In genomic region chr17:27082775-27083154, GRCh38 we compare ENCODE assay signal across 28 cellular contexts.
"Had no signal": no experiment of that assay in that cellular context is flagged by ENCODE, and none has a peak within 500 bp of the region (broad histone marks: within the 10 kb centered on the region; RNA-seq: fewer than 3 reads in every experiment).

No MANE protein-coding gene starts in this region.

- H3K27me3 ChIP-seq: suprapubic skin, testis, thyroid gland, tibial nerve, transverse colon, upper lobe of left lung, upper lobe of right lung, uterus, vagina had no signal

- ATAC-seq: stimulated activated effector memory CD8-positive, alpha-beta T cell treated with anti-CD3 and anti-CD28 coated beads, Interleukin-12 subunit alpha, Interleukin-12 subunit beta, amount 100 ng/mL, for 72 hours; stimulated activated memory B cell treated with anti-CD40 and anti-IgM and Interleukin-4, amounts not matched to agents 10 μg/mL and 1 μg/mL and 100 μg/mL, for 72 hours; stimulated activated naive B cell treated with anti-CD40 and anti-IgM and Interleukin-4, amounts not matched to agents 10 μg/mL and 1 μg/mL and 100 μg/mL, for 72 hours; stimulated activated naive CD8-positive, alpha-beta T cell treated with anti-CD3 and anti-CD28 coated beads, Interleukin-15, amount 100 ng/mL, for 72 hours; stimulated activated naive CD8-positive, alpha-beta T cell treated with anti-CD3 and anti-CD28 coated beads, Interleukin-15, Interleukin-2, amounts not matched to agents 100 U/mL and 50 U/mL, for 24 hours; upper lobe of right lung had no signal

- H3K36me3 Mint-ChIP-seq: stimulated activated effector memory CD8-positive, alpha-beta T cell treated with anti-CD3 and anti-CD28 coated beads, Interleukin-12 subunit alpha, Interleukin-12 subunit beta, amount 100 ng/mL, for 72 hours; stimulated activated memory B cell treated with anti-CD40 and anti-IgM and Interleukin-4, amounts not matched to agents 10 μg/mL and 1 μg/mL and 100 μg/mL, for 72 hours; stimulated activated naive B cell treated with anti-CD40 and anti-IgM and Interleukin-4, amounts not matched to agents 10 μg/mL and 1 μg/mL and 100 μg/mL, for 72 hours; type B pancreatic cell had no signal

- H3K36me3 ChIP-seq: stomach, suprapubic skin, thoracic aorta, thyroid gland, tibial artery, tibial nerve, transverse colon, upper lobe of left lung, upper lobe of right lung, uterus, vagina had no signal

- H3K27ac ChIP-seq: stomach, suprapubic skin, testis, thoracic aorta, thyroid gland, tibial artery, tibial nerve, transverse colon, upper lobe of left lung, upper lobe of right lung, uterus, vagina had no signal

- H3K9me3 Mint-ChIP-seq: stimulated activated effector memory CD8-positive, alpha-beta T cell treated with anti-CD3 and anti-CD28 coated beads, Interleukin-12 subunit alpha, Interleukin-12 subunit beta, amount 100 ng/mL, for 72 hours; stimulated activated memory B cell treated with anti-CD40 and anti-IgM and Interleukin-4, amounts not matched to agents 10 μg/mL and 1 μg/mL and 100 μg/mL, for 72 hours; stimulated activated naive CD8-positive, alpha-beta T cell treated with anti-CD3 and anti-CD28 coated beads, Interleukin-15, amount 100 ng/mL, for 72 hours; stimulated activated naive CD8-positive, alpha-beta T cell treated with anti-CD3 and anti-CD28 coated beads, Interleukin-15, Interleukin-2, amounts not matched to agents 100 ng/mL and 50 ng/mL, for 24 hours had no signal

- H3K4me3 ChIP-seq: stomach, suprapubic skin, testis, thoracic aorta, thyroid gland, tibial artery, tibial nerve, transverse colon, upper lobe of left lung, upper lobe of right lung, uterus, vagina had no signal

- H3K9me3 ChIP-seq: suprapubic skin, testis, thoracic aorta, thyroid gland, tibial artery, tibial nerve, transverse colon, upper lobe of left lung, upper lobe of right lung, uterus, vagina had no signal

- H3K4me1 ChIP-seq: stomach, suprapubic skin, testis, thyroid gland, tibial artery, tibial nerve, transverse colon, upper lobe of left lung, upper lobe of right lung, uterus, vagina had no signal

- H3K27me3 Mint-ChIP-seq: type B pancreatic cell had no signal

- H3K4me3 Mint-ChIP-seq: stimulated activated effector memory CD8-positive, alpha-beta T cell treated with anti-CD3 and anti-CD28 coated beads, Interleukin-12 subunit alpha, Interleukin-12 subunit beta, amount 100 ng/mL, for 72 hours; stimulated activated memory B cell treated with anti-CD40 and anti-IgM and Interleukin-4, amounts not matched to agents 10 μg/mL and 1 μg/mL and 100 μg/mL, for 72 hours; stimulated activated naive B cell treated with anti-CD40 and anti-IgM and Interleukin-4, amounts not matched to agents 10 μg/mL and 1 μg/mL and 100 μg/mL, for 72 hours; stimulated activated naive CD8-positive, alpha-beta T cell treated with anti-CD3 and anti-CD28 coated beads, Interleukin-15, amount 100 ng/mL, for 72 hours; stimulated activated naive CD8-positive, alpha-beta T cell treated with anti-CD3 and anti-CD28 coated beads, Interleukin-15, Interleukin-2, amounts not matched to agents 100 ng/mL and 50 ng/mL, for 24 hours; type B pancreatic cell had no signal

- DNase-seq: stimulated activated CD4-positive, alpha-beta T cell treated with anti-CD3 and anti-CD28 coated beads, Interleukin-2, amount 100 ng/mL, for 48 hours; stimulated activated CD4-positive, alpha-beta T cell treated with anti-CD3 and anti-CD28 coated beads, Interleukin-4, amount 100 ng/mL, for 1 hour; stimulated activated CD4-positive, alpha-beta T cell treated with anti-CD3 and anti-CD28 coated beads, Interleukin-4, amount 100 ng/mL, for 24 hours; stimulated activated CD4-positive, alpha-beta T cell treated with anti-CD3 and anti-CD28 coated beads, Interleukin-4, amount 100 ng/mL, for 4 hours; stimulated activated CD8-positive, alpha-beta memory T cell treated with anti-CD3 and anti-CD28 coated beads, Interleukin-4, amount 100 ng/mL, for 48 hours; stimulated activated naive B cell treated with anti-CD40 and anti-IgM and Interleukin-4, amounts not matched to agents 10 μg/mL and 1 μg/mL and 100 μg/mL, for 72 hours; stimulated activated naive CD4-positive, alpha-beta T cell; stimulated activated naive CD4-positive, alpha-beta T cell treated with Interleukin-2 at 50 U/mL for 16 hours; stimulated activated naive CD8-positive, alpha-beta T cell treated with anti-CD3 and anti-CD28 coated beads, Interleukin-15, amount 100 ng/mL, for 72 hours; stimulated activated naive CD8-positive, alpha-beta T cell treated with anti-CD3 and anti-CD28 coated beads, Interleukin-15, Interleukin-2, amounts not matched to agents 100 U/mL and 50 U/mL, for 24 hours; stomach; substantia nigra; testis; thyroid gland; tibial artery; transverse colon; trophoblast cell; upper lobe of left lung; upper lobe of right lung; uterus had no signal

- H3K4me1 Mint-ChIP-seq: stimulated activated effector memory CD8-positive, alpha-beta T cell treated with anti-CD3 and anti-CD28 coated beads, Interleukin-12 subunit alpha, Interleukin-12 subunit beta, amount 100 ng/mL, for 72 hours; stimulated activated memory B cell treated with anti-CD40 and anti-IgM and Interleukin-4, amounts not matched to agents 10 μg/mL and 1 μg/mL and 100 μg/mL, for 72 hours; stimulated activated naive B cell treated with anti-CD40 and anti-IgM and Interleukin-4, amounts not matched to agents 10 μg/mL and 1 μg/mL and 100 μg/mL, for 72 hours; stimulated activated naive CD8-positive, alpha-beta T cell treated with anti-CD3 and anti-CD28 coated beads, Interleukin-15, amount 100 ng/mL, for 72 hours had no signal

- H3K27ac Mint-ChIP-seq: stimulated activated effector memory CD8-positive, alpha-beta T cell treated with anti-CD3 and anti-CD28 coated beads, Interleukin-12 subunit alpha, Interleukin-12 subunit beta, amount 100 ng/mL, for 72 hours; stimulated activated memory B cell treated with anti-CD40 and anti-IgM and Interleukin-4, amounts not matched to agents 10 μg/mL and 1 μg/mL and 100 μg/mL, for 72 hours; stimulated activated naive B cell treated with anti-CD40 and anti-IgM and Interleukin-4, amounts not matched to agents 10 μg/mL and 1 μg/mL and 100 μg/mL, for 72 hours; stimulated activated naive CD8-positive, alpha-beta T cell treated with anti-CD3 and anti-CD28 coated beads, Interleukin-15, amount 100 ng/mL, for 72 hours; stimulated activated naive CD8-positive, alpha-beta T cell treated with anti-CD3 and anti-CD28 coated beads, Interleukin-15, Interleukin-2, amounts not matched to agents 100 ng/mL and 50 ng/mL, for 24 hours; type B pancreatic cell had no signal
